1 cellular context compared by ENCODE assay signal in the genomic region with DNA sequence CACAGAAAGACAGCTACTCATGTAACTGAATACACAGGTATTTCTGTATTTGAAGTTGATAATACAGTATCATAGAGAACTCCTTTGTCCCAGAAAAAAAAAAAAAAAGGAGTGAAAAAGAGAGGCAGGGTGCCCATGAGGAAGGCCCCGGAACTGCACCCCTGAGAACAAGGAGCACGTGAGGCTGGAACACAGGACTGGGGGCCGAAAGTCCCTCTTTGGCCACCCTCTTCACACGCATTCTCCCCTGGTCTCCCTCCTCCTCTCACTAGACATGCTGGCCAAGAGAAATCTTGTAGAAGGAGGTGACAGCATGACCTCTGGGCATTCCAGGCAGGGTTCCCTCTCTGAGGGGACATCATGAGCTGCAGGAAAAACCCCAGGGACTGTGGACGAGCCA.
TF ChIP-seq lines count a peak whose summit lies in the region.

No MANE protein-coding gene starts in this region.

TF ChIP-seq in neural cell, 6 proteins besides CTCF, POLR2A, EP300 and RAD21 (continued from another document):
- no peak for TF ChIP-seq TAF1 (IDR thresholded peaks at IDR 0.05; ENCODE audit: low read depth)
